In genomic region chr5:175466700-175467318, GRCh38 we compare ENCODE assay signal across 2 cellular contexts.
TF ChIP-seq lines count a peak whose summit lies in the region.

No MANE protein-coding gene starts in this region.

TF ChIP-seq in liver, 16 proteins besides CTCF, POLR2A, EP300 and RAD21:
- no peak for TF ChIP-seq YY1 (IDR thresholded peaks at IDR 0.05)
- TF ChIP-seq FOXA2 (IDR thresholded peaks at IDR 0.05): no peak
- TF ChIP-seq, protein P1, sequence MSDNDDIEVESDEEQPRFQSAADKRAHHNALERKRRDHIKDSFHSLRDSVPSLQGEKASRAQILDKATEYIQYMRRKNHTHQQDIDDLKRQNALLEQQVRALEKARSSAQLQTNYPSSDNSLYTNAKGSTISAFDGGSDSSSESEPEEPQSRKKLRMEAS (IDR thresholded peaks at IDR 0.05): no peak
- no peak for TF ChIP-seq HNF4G (IDR thresholded peaks at IDR 0.05)
- no peak for TF ChIP-seq NR2F2 (IDR thresholded peaks at IDR 0.05)

TF ChIP-seq in HepG2, 621 proteins besides CTCF, POLR2A, EP300 and RAD21:
- TF ChIP-seq SRF (IDR thresholded peaks at IDR 0.05; ENCODE audit: low read depth, low read length) (no peak), ZNF441 (CRISPR knock-in tag; IDR thresholded peaks at IDR 0.05; ENCODE audit: borderline replicate concordance) (no peak), ZNF572 (CRISPR knock-in tag; IDR thresholded peaks at IDR 0.05) (no peak), ZNF263 (CRISPR knock-in tag; IDR thresholded peaks at IDR 0.05) (no peak), ZNF275 (CRISPR knock-in tag; IDR thresholded peaks at IDR 0.05; ENCODE audit: borderline replicate concordance) (no peak), ZNF737 (CRISPR knock-in tag; IDR thresholded peaks at IDR 0.05; ENCODE audit: borderline replicate concordance) (no peak), GTF3A (CRISPR knock-in tag; conservative IDR thresholded peaks at IDR 0.05) (no peak), TSC22D2 (CRISPR knock-in tag; IDR thresholded peaks at IDR 0.05; ENCODE audit: borderline replicate concordance) (no peak), ZNF878 (CRISPR knock-in tag; IDR thresholded peaks at IDR 0.05) (no peak), KMT2B (CRISPR knock-in tag; IDR thresholded peaks at IDR 0.05) (no peak), ZNF839 (CRISPR knock-in tag; IDR thresholded peaks at IDR 0.05; ENCODE audit: borderline replicate concordance) (no peak), ZNF264 (CRISPR knock-in tag; IDR thresholded peaks at IDR 0.05) (no peak), FOXO4 (CRISPR knock-in tag; conservative IDR thresholded peaks at IDR 0.05) (no peak), ZNF30 (CRISPR knock-in tag; IDR thresholded peaks at IDR 0.05) (no peak)
- TF ChIP-seq, protein P2, sequence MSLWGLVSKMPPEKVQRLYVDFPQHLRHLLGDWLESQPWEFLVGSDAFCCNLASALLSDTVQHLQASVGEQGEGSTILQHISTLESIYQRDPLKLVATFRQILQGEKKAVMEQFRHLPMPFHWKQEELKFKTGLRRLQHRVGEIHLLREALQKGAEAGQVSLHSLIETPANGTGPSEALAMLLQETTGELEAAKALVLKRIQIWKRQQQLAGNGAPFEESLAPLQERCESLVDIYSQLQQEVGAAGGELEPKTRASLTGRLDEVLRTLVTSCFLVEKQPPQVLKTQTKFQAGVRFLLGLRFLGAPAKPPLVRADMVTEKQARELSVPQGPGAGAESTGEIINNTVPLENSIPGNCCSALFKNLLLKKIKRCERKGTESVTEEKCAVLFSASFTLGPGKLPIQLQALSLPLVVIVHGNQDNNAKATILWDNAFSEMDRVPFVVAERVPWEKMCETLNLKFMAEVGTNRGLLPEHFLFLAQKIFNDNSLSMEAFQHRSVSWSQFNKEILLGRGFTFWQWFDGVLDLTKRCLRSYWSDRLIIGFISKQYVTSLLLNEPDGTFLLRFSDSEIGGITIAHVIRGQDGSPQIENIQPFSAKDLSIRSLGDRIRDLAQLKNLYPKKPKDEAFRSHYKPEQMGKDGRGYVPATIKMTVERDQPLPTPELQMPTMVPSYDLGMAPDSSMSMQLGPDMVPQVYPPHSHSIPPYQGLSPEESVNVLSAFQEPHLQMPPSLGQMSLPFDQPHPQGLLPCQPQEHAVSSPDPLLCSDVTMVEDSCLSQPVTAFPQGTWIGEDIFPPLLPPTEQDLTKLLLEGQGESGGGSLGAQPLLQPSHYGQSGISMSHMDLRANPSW (CRISPR knock-in tag; IDR thresholded peaks at IDR 0.05; ENCODE audit: borderline replicate concordance): no peak
- TF ChIP-seq, protein P3, sequence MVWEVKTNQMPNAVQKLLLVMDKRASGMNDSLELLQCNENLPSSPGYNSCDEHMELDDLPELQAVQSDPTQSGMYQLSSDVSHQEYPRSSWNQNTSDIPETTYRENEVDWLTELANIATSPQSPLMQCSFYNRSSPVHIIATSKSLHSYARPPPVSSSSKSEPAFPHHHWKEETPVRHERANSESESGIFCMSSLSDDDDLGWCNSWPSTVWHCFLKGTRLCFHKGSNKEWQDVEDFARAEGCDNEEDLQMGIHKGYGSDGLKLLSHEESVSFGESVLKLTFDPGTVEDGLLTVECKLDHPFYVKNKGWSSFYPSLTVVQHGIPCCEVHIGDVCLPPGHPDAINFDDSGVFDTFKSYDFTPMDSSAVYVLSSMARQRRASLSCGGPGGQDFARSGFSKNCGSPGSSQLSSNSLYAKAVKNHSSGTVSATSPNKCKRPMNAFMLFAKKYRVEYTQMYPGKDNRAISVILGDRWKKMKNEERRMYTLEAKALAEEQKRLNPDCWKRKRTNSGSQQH (CRISPR knock-in tag; IDR thresholded peaks at IDR 0.05; ENCODE audit: low read depth): no peak
